In genomic region chr3:8658326-8659212, GRCh38 we compare ENCODE assay signal across 1 cellular context.
A peak's percentile ranks its signal among the peaks of the same experiment; 100 is the strongest.
TF ChIP-seq lines count a peak whose summit lies in the region.

No MANE protein-coding gene starts in this region.

TF ChIP-seq in HepG2, 621 proteins besides CTCF, POLR2A, EP300 and RAD21 (continued from another document and continues in another):
- TF ChIP-seq PBX2 (CRISPR knock-in tag; IDR thresholded peaks at IDR 0.05) (no peak), EHMT2 (IDR thresholded peaks at IDR 0.05; ENCODE audit: borderline replicate concordance, low read depth, low read length) (no peak), KDM1A (CRISPR knock-in tag; IDR thresholded peaks at IDR 0.05) (no peak), ZKSCAN1 (IDR thresholded peaks at IDR 0.05; ENCODE audit: low read length) (no peak), MEF2D (CRISPR knock-in tag; IDR thresholded peaks at IDR 0.05) (peak; percentile 99), ZNF607 (CRISPR knock-in tag; IDR thresholded peaks at IDR 0.05; ENCODE audit: borderline replicate concordance) (no peak), PAXIP1 (CRISPR knock-in tag; conservative IDR thresholded peaks at IDR 0.05) (peak; percentile 81), SRY (CRISPR knock-in tag; IDR thresholded peaks at IDR 0.05) (no peak), REST (IDR thresholded peaks at IDR 0.05; ENCODE audit: borderline replicate concordance in 1 of 2, low read depth in 1 of 2, low read length in 2 of 2) (no peak), FOXO4 (CRISPR knock-in tag; conservative IDR thresholded peaks at IDR 0.05) (no peak), ZNF878 (CRISPR knock-in tag; IDR thresholded peaks at IDR 0.05) (no peak), ZGPAT (CRISPR knock-in tag; IDR thresholded peaks at IDR 0.05) (peak; percentile 71), ZNF225 (CRISPR knock-in tag; IDR thresholded peaks at IDR 0.05) (no peak), TOPORS (CRISPR knock-in tag; IDR thresholded peaks at IDR 0.05) (no peak), HDAC6 (IDR thresholded peaks at IDR 0.05; ENCODE audit: low read depth, low read length) (no peak), ZNF260 (CRISPR knock-in tag; IDR thresholded peaks at IDR 0.05; ENCODE audit: borderline replicate concordance, low read depth) (no peak), RARA (CRISPR knock-in tag; IDR thresholded peaks at IDR 0.05) (peak; percentile 80), MAF1 (CRISPR knock-in tag; IDR thresholded peaks at IDR 0.05; ENCODE audit: borderline replicate concordance) (no peak), ZNF124 (CRISPR knock-in tag; IDR thresholded peaks at IDR 0.05) (peak; percentile 97), ZNF644 (CRISPR knock-in tag; IDR thresholded peaks at IDR 0.05; ENCODE audit: low read depth) (0 out of 2 replicates have a peak, but pooled peaks have one; percentile 48), CSRNP2 (CRISPR knock-in tag; conservative IDR thresholded peaks at IDR 0.05; ENCODE audit: low read depth) (no peak), PRDM10 (CRISPR knock-in tag; IDR thresholded peaks at IDR 0.05; ENCODE audit: low read depth) (peak; percentile 51; the same call in 1 of the 2 replicates), SMAD9 (CRISPR knock-in tag; IDR thresholded peaks at IDR 0.05) (no peak), ZNF224 (CRISPR knock-in tag; IDR thresholded peaks at IDR 0.05) (no peak), NR2F2 (IDR thresholded peaks at IDR 0.05; ENCODE audit: borderline replicate concordance, low read depth) (no peak), TBX3 (IDR thresholded peaks at IDR 0.05; ENCODE audit: borderline replicate concordance) (no peak), STAT5B (CRISPR knock-in tag; IDR thresholded peaks at IDR 0.05) (no peak), NAIF1 (CRISPR knock-in tag; IDR thresholded peaks at IDR 0.05; ENCODE audit: borderline replicate concordance) (no peak), ZNF710 (CRISPR knock-in tag; IDR thresholded peaks at IDR 0.05; ENCODE audit: borderline replicate concordance) (no peak), ARID5B (CRISPR knock-in tag; IDR thresholded peaks at IDR 0.05) (peak; percentile 86), RFX3 (CRISPR knock-in tag; IDR thresholded peaks at IDR 0.05) (peak; percentile 75), ZNF232 (CRISPR knock-in tag; IDR thresholded peaks at IDR 0.05; ENCODE audit: borderline replicate concordance) (no peak), RBAK (CRISPR knock-in tag; IDR thresholded peaks at IDR 0.05) (no peak), HNRNPL (IDR thresholded peaks at IDR 0.05; ENCODE audit: low read depth, low read length) (no peak)
